In the genomic region with DNA sequence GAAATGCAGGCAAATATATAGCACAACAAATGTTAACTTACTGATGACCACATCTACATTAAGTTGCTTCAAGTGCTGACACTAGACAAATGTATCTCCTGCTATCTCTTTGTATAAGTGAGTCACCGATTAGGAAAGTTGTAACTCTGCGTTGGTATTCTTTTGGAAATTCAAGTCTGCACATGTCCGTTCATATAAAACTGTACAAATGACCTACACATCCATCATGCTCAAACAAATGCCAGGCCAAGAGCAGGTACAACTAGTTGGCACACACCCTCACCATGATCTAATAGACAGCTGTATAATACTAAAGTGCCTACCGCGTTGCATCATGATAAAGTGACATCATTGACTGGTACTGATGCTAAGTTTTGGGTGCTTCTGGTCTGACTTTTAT, we compare ENCODE assay signal across 13 cellular contexts.
DNase-seq lines count a peak whose midpoint lies in the region; ATAC-seq and TF ChIP-seq lines count a peak whose summit lies in the region.
"Had no signal": no experiment of that assay in that cellular context is flagged by ENCODE, and none has a peak within 500 bp of the region (broad histone marks: within the 10 kb centered on the region; RNA-seq: fewer than 3 reads in every experiment).

No MANE protein-coding gene starts in this region.

- TF ChIP-seq POLR2A in gastrocnemius medialis (IDR thresholded peaks at IDR 0.05) = no peak

- no peak for DNase-seq in left ventricle myocardium superior
- no peak for DNase-seq in right cardiac atrium
- DNase-seq in SK-N-SH = no peak
- peak; percentile 99 to 100 for DNase-seq in foreskin keratinocyte
- DNase-seq in type B pancreatic cell (ENCODE audit: extremely low spot score, unreplicated experiment) = no peak
- DNase-seq in immature natural killer cell = no peak
- no peak for DNase-seq in activated CD4-positive, CD25-positive, alpha-beta regulatory T cell treated with anti-CD3 and anti-CD28 coated beads, Interleukin-2, amount 50 U/mL, for 72 hours
- DNase-seq in gastrocnemius medialis = no peak
- DNase-seq: DMS 273 treated with DMSO at 0.1 percent for 48 hours; foreskin melanocyte; stimulated activated CD8-positive, alpha-beta memory T cell treated with anti-CD3 and anti-CD28 coated beads, Interleukin-4, amount 100 ng/mL, for 48 hours; tibial artery had no signal

- H3K27me3 ChIP-seq in right cardiac atrium (ENCODE audit: control insufficient read depth, insufficient read depth) = no peaks in the 10 kb centered on the region
- no peaks in the 10 kb centered on the region for H3K27me3 ChIP-seq in SK-N-SH (ENCODE audit: insufficient read depth)
- H3K27me3 ChIP-seq in foreskin keratinocyte = no peaks in the 10 kb centered on the region
- no peaks in the 10 kb centered on the region for H3K27me3 ChIP-seq in gastrocnemius medialis
- H3K27me3 ChIP-seq: tibial artery had no signal

- H3F3A ChIP-seq in SK-N-SH (replicated peaks; ENCODE audit: insufficient read depth) = peaks cover 29% of the 10 kb centered on the region

- intact Hi-C loops in left ventricle myocardium superior (cut with micrococcal nuclease) = no loop called here
- intact Hi-C loops in right cardiac atrium (cut with DNase I) = no loop called here
- intact Hi-C loops in gastrocnemius medialis (cut with DNase I; ENCODE audit: low total_unique reads) = no loop called here

- no peaks in the 10 kb centered on the region for H3K9me2 ChIP-seq in SK-N-SH

- POLR2A ChIA-PET in SK-N-SH (lab: Yijun Ruan, JAX) = no interaction called here

- H3K4me3 ChIP-seq in right cardiac atrium (ENCODE audit: low read length) (no peak overlapping the region), SK-N-SH (ENCODE audit: low read depth in 2 of 2, low read length in 1 of 2) (no peak overlapping the region), gastrocnemius medialis (no peak overlapping the region)
- H3K4me3 ChIP-seq: tibial artery had no signal

- 43% methylated on average over 5 of the region's 5 CpGs for WGBS in right cardiac atrium
- 40% methylated on average over 5 of the region's 5 CpGs for WGBS in SK-N-SH (ENCODE audit: low lambda C conversion rate)

- CTCF ChIA-PET in SK-N-SH (lab: Yijun Ruan, JAX) = interaction anchor here (0.9 to 1.0 kb wide), 2 partner anchors 9 to 61 kb away, joined by 3 read pairs; no protein-coding TSS in a partner anchor

- no peak overlapping the region for H3K27ac ChIP-seq in right cardiac atrium (ENCODE audit: low read length)
- peak overlapping the region; percentile 14 to 75 for H3K27ac ChIP-seq in SK-N-SH (ENCODE audit: low read depth in 2 of 2, low read length in 1 of 2)
- H3K27ac ChIP-seq in foreskin keratinocyte = peak overlapping the region; percentile 73
- H3K27ac ChIP-seq in gastrocnemius medialis = no peak overlapping the region
- H3K27ac ChIP-seq: tibial artery had no signal

- TF ChIP-seq EP300 in SK-N-SH (IDR thresholded peaks at IDR 0.05; ENCODE audit: borderline replicate concordance in 1 of 2, low read depth in 1 of 2, low read length in 1 of 2) = peak in 1 of 2 experiments; percentile 11; a peak in 1 of 4 replicates

- no peaks in the 10 kb centered on the region for H3K27me3 Mint-ChIP-seq in type B pancreatic cell
- H3K27me3 Mint-ChIP-seq in immature natural killer cell (ENCODE audit: low read depth in 3 of 3) = peaks cover 0 to 2% (median 0%) of the 10 kb centered on the region in 3 donors
- H3K27me3 Mint-ChIP-seq: progenitor cell of endocrine pancreas had no signal

- H3K36me3 ChIP-seq in SK-N-SH (replicated peaks in 1 of 2; ENCODE audit: control insufficient read depth in 1 of 2, insufficient read depth in 2 of 2, low read length in 1 of 2) = peaks cover 15 to 32% of the 10 kb centered on the region in 2 experiments
- no peaks in the 10 kb centered on the region for H3K36me3 ChIP-seq in gastrocnemius medialis
- H3K36me3 ChIP-seq: tibial artery had no signal

- no peaks in the 10 kb centered on the region for H3K9me3 Mint-ChIP-seq in type B pancreatic cell
- H3K9me3 Mint-ChIP-seq in immature natural killer cell = no peaks in the 10 kb centered on the region

- H3K27ac Mint-ChIP-seq in type B pancreatic cell (peak overlapping the region; percentile 80), immature natural killer cell (peak overlapping the region in 2 of 6 donors; percentile 11 to 56)
- H3K27ac Mint-ChIP-seq: progenitor cell of endocrine pancreas had no signal

- H3K4me3 Mint-ChIP-seq in type B pancreatic cell (peak overlapping the region; percentile 49), immature natural killer cell (no peak overlapping the region)

- peaks cover 53% of the 10 kb centered on the region for H4K20me1 ChIP-seq in SK-N-SH (ENCODE audit: insufficient read depth)

- no peak overlapping the region; the same call in 1 of the 2 replicates for H3K9ac ChIP-seq in SK-N-SH

- no peak for TF ChIP-seq RAD21 in SK-N-SH (IDR thresholded peaks at IDR 0.05; ENCODE audit: low read length)

- H3K4me2 ChIP-seq in SK-N-SH = peak overlapping the region; percentile 60

- H3K79me2 ChIP-seq in SK-N-SH (ENCODE audit: insufficient read depth) = peaks cover 97% of the 10 kb centered on the region

- peaks cover 19% of the 10 kb centered on the region for H3K36me3 Mint-ChIP-seq in type B pancreatic cell
- peaks cover 0 to 7% (median 0%) of the 10 kb centered on the region in 3 donors for H3K36me3 Mint-ChIP-seq in immature natural killer cell

- ATAC-seq in left ventricle myocardium superior (peak; percentile 28), right cardiac atrium (no peak), foreskin keratinocyte (peak; percentile 96), gastrocnemius medialis (no peak)

- peaks cover 16% of the 10 kb centered on the region for H3K4me1 ChIP-seq in right cardiac atrium (ENCODE audit: control insufficient read depth, insufficient read depth, low read length)
- peaks cover 0 to 50% of the 10 kb centered on the region in 2 experiments; a peak in 3 of 4 replicates for H3K4me1 ChIP-seq in SK-N-SH (ENCODE audit: control insufficient read depth in 1 of 2, insufficient read depth in 2 of 2, low read depth in 1 of 2, low read length in 1 of 2)
- H3K4me1 ChIP-seq in foreskin keratinocyte = peaks cover 18% of the 10 kb centered on the region
- H3K4me1 ChIP-seq in gastrocnemius medialis = peaks cover 53 to 57% of the 10 kb centered on the region in 2 donors

- TF ChIP-seq CTCF in SK-N-SH (IDR thresholded peaks at IDR 0.05) = no peak
- TF ChIP-seq CTCF in foreskin keratinocyte (conservative IDR thresholded peaks at IDR 0.05) = no peak
- no peak for TF ChIP-seq CTCF in type B pancreatic cell (conservative IDR thresholded peaks at IDR 0.05)
- no peak for TF ChIP-seq CTCF in gastrocnemius medialis (IDR thresholded peaks at IDR 0.05 in 4 of 5, conservative IDR thresholded peaks at IDR 0.05 in 1 of 5)

- in situ Hi-C loops in gastrocnemius medialis (cut with MboI; ENCODE audit: low sequenced_read_pairs in 4 of 4) = no loop called here

- peaks cover 31% of the 10 kb centered on the region for H3K4me1 Mint-ChIP-seq in type B pancreatic cell (ENCODE audit: unreplicated experiment)
- peaks cover 79 to 97% of the 10 kb centered on the region in 2 donors for H3K4me1 Mint-ChIP-seq in immature natural killer cell

- no peak overlapping the region for H2AFZ ChIP-seq in SK-N-SH (ENCODE audit: low read depth)

- H3K9me3 ChIP-seq in right cardiac atrium (ENCODE audit: control insufficient read depth, low read length) = no peaks in the 10 kb centered on the region
- H3K9me3 ChIP-seq in SK-N-SH = no peaks in the 10 kb centered on the region
- no peaks in the 10 kb centered on the region for H3K9me3 ChIP-seq in gastrocnemius medialis
- H3K9me3 ChIP-seq: tibial artery had no signal

TF ChIP-seq in SK-N-SH, 30 proteins besides CTCF, POLR2A, EP300 and RAD21 (continues in another document):
- TF ChIP-seq, protein P1, sequence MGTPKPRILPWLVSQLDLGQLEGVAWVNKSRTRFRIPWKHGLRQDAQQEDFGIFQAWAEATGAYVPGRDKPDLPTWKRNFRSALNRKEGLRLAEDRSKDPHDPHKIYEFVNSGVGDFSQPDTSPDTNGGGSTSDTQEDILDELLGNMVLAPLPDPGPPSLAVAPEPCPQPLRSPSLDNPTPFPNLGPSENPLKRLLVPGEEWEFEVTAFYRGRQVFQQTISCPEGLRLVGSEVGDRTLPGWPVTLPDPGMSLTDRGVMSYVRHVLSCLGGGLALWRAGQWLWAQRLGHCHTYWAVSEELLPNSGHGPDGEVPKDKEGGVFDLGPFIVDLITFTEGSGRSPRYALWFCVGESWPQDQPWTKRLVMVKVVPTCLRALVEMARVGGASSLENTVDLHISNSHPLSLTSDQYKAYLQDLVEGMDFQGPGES (IDR thresholded peaks at IDR 0.05; ENCODE audit: low read depth, low read length) = no peak
- TF ChIP-seq FOSL2 (IDR thresholded peaks at IDR 0.05; ENCODE audit: borderline replicate concordance, low read depth) (peak; percentile 62), TAF1 (IDR thresholded peaks at IDR 0.05; ENCODE audit: borderline replicate concordance, low read depth, low read length) (no peak), TCF12 (IDR thresholded peaks at IDR 0.05) (peak; percentile 70; the same call in 1 of the 2 replicates), CHD2 (IDR thresholded peaks at IDR 0.05; ENCODE audit: low read length, partially characterized antibody) (no peak), FOXJ3 (CRISPR knock-in tag; IDR thresholded peaks at IDR 0.05) (no peak), NFIC (IDR thresholded peaks at IDR 0.05; ENCODE audit: borderline replicate concordance) (peak; percentile 59; the same call in 1 of the 2 replicates), JUND (IDR thresholded peaks at IDR 0.05) (peak; percentile 48; the same call in 1 of the 2 replicates), SIN3A (IDR thresholded peaks at IDR 0.05; ENCODE audit: borderline replicate concordance, low read depth, low read length) (no peak)
- TF ChIP-seq, protein P2, sequence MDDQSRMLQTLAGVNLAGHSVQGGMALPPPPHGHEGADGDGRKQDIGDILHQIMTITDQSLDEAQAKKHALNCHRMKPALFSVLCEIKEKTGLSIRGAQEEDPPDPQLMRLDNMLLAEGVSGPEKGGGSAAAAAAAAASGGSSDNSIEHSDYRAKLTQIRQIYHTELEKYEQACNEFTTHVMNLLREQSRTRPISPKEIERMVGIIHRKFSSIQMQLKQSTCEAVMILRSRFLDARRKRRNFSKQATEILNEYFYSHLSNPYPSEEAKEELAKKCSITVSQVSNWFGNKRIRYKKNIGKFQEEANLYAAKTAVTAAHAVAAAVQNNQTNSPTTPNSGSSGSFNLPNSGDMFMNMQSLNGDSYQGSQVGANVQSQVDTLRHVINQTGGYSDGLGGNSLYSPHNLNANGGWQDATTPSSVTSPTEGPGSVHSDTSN (IDR thresholded peaks at IDR 0.05) = peak; percentile 91
- TF ChIP-seq, protein P3, sequence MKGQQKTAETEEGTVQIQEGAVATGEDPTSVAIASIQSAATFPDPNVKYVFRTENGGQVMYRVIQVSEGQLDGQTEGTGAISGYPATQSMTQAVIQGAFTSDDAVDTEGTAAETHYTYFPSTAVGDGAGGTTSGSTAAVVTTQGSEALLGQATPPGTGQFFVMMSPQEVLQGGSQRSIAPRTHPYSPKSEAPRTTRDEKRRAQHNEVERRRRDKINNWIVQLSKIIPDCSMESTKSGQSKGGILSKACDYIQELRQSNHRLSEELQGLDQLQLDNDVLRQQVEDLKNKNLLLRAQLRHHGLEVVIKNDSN (IDR thresholded peaks at IDR 0.05; ENCODE audit: borderline replicate concordance, low read depth) = no peak

Comparison
In these comparisons a context has a peak if more than half of its experiments do, and no peak if none do; other contexts are left out.
1. ATAC-seq: peak in left ventricle myocardium superior (single experiment) and foreskin keratinocyte (single experiment); none in right cardiac atrium (0 of 2) and gastrocnemius medialis (0 of 2).
2. DNase-seq: peak in foreskin keratinocyte (2 of 2); none in left ventricle myocardium superior (single experiment), right cardiac atrium (0 of 3), SK-N-SH (single experiment), type B pancreatic cell (single experiment), immature natural killer cell (0 of 3), activated CD4-positive, CD25-positive, alpha-beta regulatory T cell treated with anti-CD3 and anti-CD28 coated beads, Interleukin-2, amount 50 U/mL, for 72 hours (single experiment) and gastrocnemius medialis (0 of 2).
3. H3K27ac ChIP-seq: peak in SK-N-SH (2 of 2) and foreskin keratinocyte (single experiment); none in right cardiac atrium (single experiment) and gastrocnemius medialis (0 of 4).